Comparison of ENCODE assay signal across 1 cellular context in the genomic region with DNA sequence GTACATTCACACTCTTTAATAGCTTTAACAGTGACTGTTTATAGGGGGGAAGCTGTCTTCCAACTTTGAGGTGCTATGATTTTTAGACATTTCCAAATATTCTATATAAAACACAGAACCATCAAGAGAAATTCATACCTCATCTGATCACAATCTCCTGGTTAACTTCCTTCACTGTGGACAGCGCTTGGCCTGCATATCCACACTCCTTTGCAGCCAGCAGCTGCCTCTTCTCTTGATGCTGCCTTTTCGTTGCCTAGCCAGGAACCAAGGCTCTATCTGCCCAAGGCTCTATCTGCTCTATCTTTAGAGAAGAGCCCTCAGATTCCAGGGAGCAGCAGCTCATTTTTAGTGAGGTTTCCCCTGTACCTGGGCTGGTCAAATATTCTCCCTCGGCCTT.
TF ChIP-seq lines count a peak whose summit lies in the region.

No MANE protein-coding gene starts in this region.

TF ChIP-seq in IMR-90, 13 proteins besides CTCF, POLR2A, EP300 and RAD21:
- no peak for TF ChIP-seq FOS (IDR thresholded peaks at IDR 0.05; ENCODE audit: low read depth, low read length)
- TF ChIP-seq, protein P1, sequence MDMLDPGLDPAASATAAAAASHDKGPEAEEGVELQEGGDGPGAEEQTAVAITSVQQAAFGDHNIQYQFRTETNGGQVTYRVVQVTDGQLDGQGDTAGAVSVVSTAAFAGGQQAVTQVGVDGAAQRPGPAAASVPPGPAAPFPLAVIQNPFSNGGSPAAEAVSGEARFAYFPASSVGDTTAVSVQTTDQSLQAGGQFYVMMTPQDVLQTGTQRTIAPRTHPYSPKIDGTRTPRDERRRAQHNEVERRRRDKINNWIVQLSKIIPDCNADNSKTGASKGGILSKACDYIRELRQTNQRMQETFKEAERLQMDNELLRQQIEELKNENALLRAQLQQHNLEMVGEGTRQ (IDR thresholded peaks at IDR 0.05; ENCODE audit: low read depth, low read length) = no peak
- TF ChIP-seq BHLHE40 (IDR thresholded peaks at IDR 0.05; ENCODE audit: low read depth, low read length) = no peak
- no peak for TF ChIP-seq CHD1 (IDR thresholded peaks at IDR 0.05; ENCODE audit: low read depth, low read length)
- no peak for TF ChIP-seq NFE2L2 (IDR thresholded peaks at IDR 0.05; ENCODE audit: low read depth, low read length)
- no peak for TF ChIP-seq ELK1 (IDR thresholded peaks at IDR 0.05; ENCODE audit: borderline replicate concordance, low read depth, low read length)
- TF ChIP-seq MAFK (IDR thresholded peaks at IDR 0.05; ENCODE audit: low read depth, low read length) = no peak
- no peak for TF ChIP-seq SMC3 (IDR thresholded peaks at IDR 0.05; ENCODE audit: low read depth, low read length)
- no peak for TF ChIP-seq RCOR1 (IDR thresholded peaks at IDR 0.05; ENCODE audit: insufficient replicate concordance, low read length)
- TF ChIP-seq MAZ (IDR thresholded peaks at IDR 0.05; ENCODE audit: borderline replicate concordance, low read depth, low read length) = no peak
- TF ChIP-seq CEBPB (IDR thresholded peaks at IDR 0.05; ENCODE audit: low read depth, low read length) = no peak
- TF ChIP-seq RFX5 (IDR thresholded peaks at IDR 0.05; ENCODE audit: low read depth, low read length) = no peak
- TF ChIP-seq MXI1 (IDR thresholded peaks at IDR 0.05; ENCODE audit: borderline replicate concordance, low read depth, low read length) = no peak
